Comparison of ENCODE assay signal across 8 cellular contexts in genomic region chr9:107749787-107750444, GRCh38.
DNase-seq lines count a peak whose midpoint lies in the region; ATAC-seq, FAIRE-seq and TF ChIP-seq lines count a peak whose summit lies in the region.

No MANE protein-coding gene starts in this region.

- peak; percentile 92 for DNase-seq in NCI-H146 (lab: John Stamatoyannopoulos, UW)
- DNase-seq in NCI-H146 treated with DMSO at 0.1 percent for 48 hours (lab: John Stamatoyannopoulos, UW; ENCODE audit: unreplicated experiment), result no peak
- peak; percentile 72 to 93 for DNase-seq in SW 1271 (lab: John Stamatoyannopoulos, UW)
- peak; percentile 50 to 59 for DNase-seq in frontal cortex (ENCODE audit: low spot score in 2 of 2)
- DNase-seq in osteocyte (ENCODE audit: extremely low spot score, unreplicated experiment), result peak; percentile 88
- DNase-seq in activated naive CD8-positive, alpha-beta T cell treated with anti-CD3 and anti-CD28 coated beads for 36 hours, result no peak
- DNase-seq in GM13976 (ENCODE audit: low spot score), result no peak

- no peak for FAIRE-seq in frontal cortex (lab: Jason Lieb, UNC)

- H3K9me3 Mint-ChIP-seq in osteocyte (ENCODE audit: unreplicated experiment), result peaks cover 5% of the 10 kb centered on the region
- no peaks in the 10 kb centered on the region for H3K9me3 Mint-ChIP-seq in activated naive CD8-positive, alpha-beta T cell treated with anti-CD3 and anti-CD28 coated beads for 36 hours

- peaks cover 40% of the 10 kb centered on the region for H3K4me1 Mint-ChIP-seq in osteocyte (ENCODE audit: unreplicated experiment)
- H3K4me1 Mint-ChIP-seq in activated naive CD8-positive, alpha-beta T cell treated with anti-CD3 and anti-CD28 coated beads for 36 hours, result no peaks in the 10 kb centered on the region

- in situ Hi-C loops in GM13976 (cut with MboI; ENCODE audit: low sequenced_read_pairs, unreplicated experiment), result no loop called here

- no peaks in the 10 kb centered on the region for H3K27me3 Mint-ChIP-seq in osteocyte (ENCODE audit: unreplicated experiment)
- no peaks in the 10 kb centered on the region for H3K27me3 Mint-ChIP-seq in activated naive CD8-positive, alpha-beta T cell treated with anti-CD3 and anti-CD28 coated beads for 36 hours

- H3K36me3 Mint-ChIP-seq in osteocyte (ENCODE audit: unreplicated experiment), result peaks cover 2% of the 10 kb centered on the region
- H3K36me3 Mint-ChIP-seq in activated naive CD8-positive, alpha-beta T cell treated with anti-CD3 and anti-CD28 coated beads for 36 hours, result no peaks in the 10 kb centered on the region

- H3K4me3 Mint-ChIP-seq in osteocyte (ENCODE audit: unreplicated experiment), result no peak overlapping the region
- H3K4me3 Mint-ChIP-seq in activated naive CD8-positive, alpha-beta T cell treated with anti-CD3 and anti-CD28 coated beads for 36 hours, result no peak overlapping the region

- peak overlapping the region; percentile 99 for H3K27ac Mint-ChIP-seq in osteocyte (ENCODE audit: unreplicated experiment)
- H3K27ac Mint-ChIP-seq in activated naive CD8-positive, alpha-beta T cell treated with anti-CD3 and anti-CD28 coated beads for 36 hours, result no peak overlapping the region

- ATAC-seq in GM18870 (IDR thresholded peaks at IDR 0.05; ENCODE audit: unreplicated experiment), result no peak

- TF ChIP-seq CTCF in osteocyte (IDR thresholded peaks at IDR 0.05) (no peak), GM13976 (IDR thresholded peaks at IDR 0.05; ENCODE audit: borderline replicate concordance, control extremely low read depth, extremely low read depth, insufficient read depth, missing control alignments) (no peak)

Comparison
In these comparisons a context has a peak if more than half of its experiments do, and no peak if none do; other contexts are left out.
1. DNase-seq: peak in NCI-H146 (single experiment), SW 1271 (2 of 2), frontal cortex (2 of 2) and osteocyte (single experiment); none in NCI-H146 treated with DMSO at 0.1 percent for 48 hours (single experiment), activated naive CD8-positive, alpha-beta T cell treated with anti-CD3 and anti-CD28 coated beads for 36 hours (single experiment) and GM13976 (single experiment).